In genomic region chr21:44012474-44013379, GRCh38 we compare ENCODE assay signal across 1 cellular context.
TF ChIP-seq lines count a peak whose summit lies in the region.

No MANE protein-coding gene starts in this region.

TF ChIP-seq in K562, 482 proteins besides CTCF, POLR2A, EP300 and RAD21 (continued from another document and continues in another):
- TF ChIP-seq, protein P1, sequence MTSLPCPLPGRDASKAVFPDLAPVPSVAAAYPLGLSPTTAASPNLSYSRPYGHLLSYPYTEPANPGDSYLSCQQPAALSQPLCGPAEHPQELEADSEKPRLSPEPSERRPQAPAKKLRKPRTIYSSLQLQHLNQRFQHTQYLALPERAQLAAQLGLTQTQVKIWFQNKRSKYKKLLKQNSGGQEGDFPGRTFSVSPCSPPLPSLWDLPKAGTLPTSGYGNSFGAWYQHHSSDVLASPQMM (CRISPR knock-in tag; IDR thresholded peaks at IDR 0.05) = no peak
- TF ChIP-seq SP2 (IDR thresholded peaks at IDR 0.05; ENCODE audit: extremely low read depth, low read depth, low read length, poor library complexity, severe bottlenecking) (no peak), ZMIZ1 (IDR thresholded peaks at IDR 0.05; ENCODE audit: low read depth in 2 of 2, low read length in 2 of 2) (peak in 1 of 2 experiments; percentile 58; a peak in 1 of 4 replicates), PREB (CRISPR knock-in tag; IDR thresholded peaks at IDR 0.05) (0 out of 2 replicates have a peak, but pooled peaks have one; percentile 89), MXI1 (IDR thresholded peaks at IDR 0.05; ENCODE audit: low read depth, low read length) (no peak), MTA2 (IDR thresholded peaks at IDR 0.05; ENCODE audit: low read depth) (peak; percentile 13; the same call in 1 of the 2 replicates), ZNF324 (CRISPR knock-in tag; IDR thresholded peaks at IDR 0.05) (no peak), ZBTB17 (CRISPR knock-in tag; IDR thresholded peaks at IDR 0.05) (no peak), HDAC6 (IDR thresholded peaks at IDR 0.05; ENCODE audit: low read depth, low read length) (no peak), ZNF12 (CRISPR knock-in tag; IDR thresholded peaks at IDR 0.05) (no peak), CEBPG (CRISPR knock-in tag; IDR thresholded peaks at IDR 0.05) (no peak), CEBPG (tag; conservative IDR thresholded peaks at IDR 0.05 in 1 of 2, IDR thresholded peaks at IDR 0.05 in 1 of 2) (no peak), BCL6 (CRISPR knock-in tag; IDR thresholded peaks at IDR 0.05) (no peak), KDM2B (CRISPR knock-in tag; IDR thresholded peaks at IDR 0.05) (no peak), MTA1 (IDR thresholded peaks at IDR 0.05; ENCODE audit: borderline replicate concordance) (no peak), KDM5B (IDR thresholded peaks at IDR 0.05; ENCODE audit: insufficient replicate concordance, low read depth, low read length) (peak; percentile 61), FOXJ3 (CRISPR knock-in tag; IDR thresholded peaks at IDR 0.05) (no peak), ARHGAP35 (IDR thresholded peaks at IDR 0.05; ENCODE audit: partially characterized antibody) (no peak), TCF7 (IDR thresholded peaks at IDR 0.05; ENCODE audit: borderline replicate concordance) (no peak), HMGN3 (IDR thresholded peaks at IDR 0.05; ENCODE audit: borderline replicate concordance, extremely low read depth, insufficient read length, low read depth, low read length) (peak; percentile 66), POLR2AphosphoS2 (IDR thresholded peaks at IDR 0.05; ENCODE audit: low read length) (no peak), SETDB1 (IDR thresholded peaks at IDR 0.05; ENCODE audit: low read length) (no peak), ZNF165 (CRISPR knock-in tag; IDR thresholded peaks at IDR 0.05; ENCODE audit: borderline replicate concordance) (no peak), NKRF (IDR thresholded peaks at IDR 0.05; ENCODE audit: borderline replicate concordance) (no peak; the same call in 1 of the 2 replicates), PTRF (tag; IDR thresholded peaks at IDR 0.05) (no peak), ZKSCAN8 (CRISPR knock-in tag; IDR thresholded peaks at IDR 0.05) (no peak), MBD2 (IDR thresholded peaks at IDR 0.05; ENCODE audit: borderline replicate concordance, low read depth) (no peak), ZNF217 (CRISPR knock-in tag; IDR thresholded peaks at IDR 0.05) (no peak), RBM25 (IDR thresholded peaks at IDR 0.05; ENCODE audit: low read depth, low read length, severe bottlenecking) (no peak), U2AF2 (optimal IDR thresholded peaks at IDR 0.05; ENCODE audit: low read depth, low read length) (no peak), MYBL2 (IDR thresholded peaks at IDR 0.05; ENCODE audit: low read depth) (no peak), MYBL2 (CRISPR knock-in tag; IDR thresholded peaks at IDR 0.05; ENCODE audit: borderline replicate concordance) (no peak), ZNF717 (CRISPR knock-in tag; IDR thresholded peaks at IDR 0.05) (no peak), GATA2 (CRISPR knock-in tag; IDR thresholded peaks at IDR 0.05) (no peak), SUPT5H (IDR thresholded peaks at IDR 0.05) (no peak), EP400 (IDR thresholded peaks at IDR 0.05) (peak; percentile 57; the same call in 1 of the 2 replicates), PBX2 (CRISPR knock-in tag; IDR thresholded peaks at IDR 0.05; ENCODE audit: low read depth) (no peak), PBX2 (tag; conservative IDR thresholded peaks at IDR 0.05; ENCODE audit: low read depth) (no peak), MAFF (IDR thresholded peaks at IDR 0.05; ENCODE audit: low read length) (no peak), CBX2 (IDR thresholded peaks at IDR 0.05; ENCODE audit: insufficient read depth, low read length, poor library complexity, severe bottlenecking) (no peak), SMARCE1 (IDR thresholded peaks at IDR 0.05) (no peak), C11orf30 (IDR thresholded peaks at IDR 0.05; ENCODE audit: low read depth) (no peak)
- TF ChIP-seq, protein P2, sequence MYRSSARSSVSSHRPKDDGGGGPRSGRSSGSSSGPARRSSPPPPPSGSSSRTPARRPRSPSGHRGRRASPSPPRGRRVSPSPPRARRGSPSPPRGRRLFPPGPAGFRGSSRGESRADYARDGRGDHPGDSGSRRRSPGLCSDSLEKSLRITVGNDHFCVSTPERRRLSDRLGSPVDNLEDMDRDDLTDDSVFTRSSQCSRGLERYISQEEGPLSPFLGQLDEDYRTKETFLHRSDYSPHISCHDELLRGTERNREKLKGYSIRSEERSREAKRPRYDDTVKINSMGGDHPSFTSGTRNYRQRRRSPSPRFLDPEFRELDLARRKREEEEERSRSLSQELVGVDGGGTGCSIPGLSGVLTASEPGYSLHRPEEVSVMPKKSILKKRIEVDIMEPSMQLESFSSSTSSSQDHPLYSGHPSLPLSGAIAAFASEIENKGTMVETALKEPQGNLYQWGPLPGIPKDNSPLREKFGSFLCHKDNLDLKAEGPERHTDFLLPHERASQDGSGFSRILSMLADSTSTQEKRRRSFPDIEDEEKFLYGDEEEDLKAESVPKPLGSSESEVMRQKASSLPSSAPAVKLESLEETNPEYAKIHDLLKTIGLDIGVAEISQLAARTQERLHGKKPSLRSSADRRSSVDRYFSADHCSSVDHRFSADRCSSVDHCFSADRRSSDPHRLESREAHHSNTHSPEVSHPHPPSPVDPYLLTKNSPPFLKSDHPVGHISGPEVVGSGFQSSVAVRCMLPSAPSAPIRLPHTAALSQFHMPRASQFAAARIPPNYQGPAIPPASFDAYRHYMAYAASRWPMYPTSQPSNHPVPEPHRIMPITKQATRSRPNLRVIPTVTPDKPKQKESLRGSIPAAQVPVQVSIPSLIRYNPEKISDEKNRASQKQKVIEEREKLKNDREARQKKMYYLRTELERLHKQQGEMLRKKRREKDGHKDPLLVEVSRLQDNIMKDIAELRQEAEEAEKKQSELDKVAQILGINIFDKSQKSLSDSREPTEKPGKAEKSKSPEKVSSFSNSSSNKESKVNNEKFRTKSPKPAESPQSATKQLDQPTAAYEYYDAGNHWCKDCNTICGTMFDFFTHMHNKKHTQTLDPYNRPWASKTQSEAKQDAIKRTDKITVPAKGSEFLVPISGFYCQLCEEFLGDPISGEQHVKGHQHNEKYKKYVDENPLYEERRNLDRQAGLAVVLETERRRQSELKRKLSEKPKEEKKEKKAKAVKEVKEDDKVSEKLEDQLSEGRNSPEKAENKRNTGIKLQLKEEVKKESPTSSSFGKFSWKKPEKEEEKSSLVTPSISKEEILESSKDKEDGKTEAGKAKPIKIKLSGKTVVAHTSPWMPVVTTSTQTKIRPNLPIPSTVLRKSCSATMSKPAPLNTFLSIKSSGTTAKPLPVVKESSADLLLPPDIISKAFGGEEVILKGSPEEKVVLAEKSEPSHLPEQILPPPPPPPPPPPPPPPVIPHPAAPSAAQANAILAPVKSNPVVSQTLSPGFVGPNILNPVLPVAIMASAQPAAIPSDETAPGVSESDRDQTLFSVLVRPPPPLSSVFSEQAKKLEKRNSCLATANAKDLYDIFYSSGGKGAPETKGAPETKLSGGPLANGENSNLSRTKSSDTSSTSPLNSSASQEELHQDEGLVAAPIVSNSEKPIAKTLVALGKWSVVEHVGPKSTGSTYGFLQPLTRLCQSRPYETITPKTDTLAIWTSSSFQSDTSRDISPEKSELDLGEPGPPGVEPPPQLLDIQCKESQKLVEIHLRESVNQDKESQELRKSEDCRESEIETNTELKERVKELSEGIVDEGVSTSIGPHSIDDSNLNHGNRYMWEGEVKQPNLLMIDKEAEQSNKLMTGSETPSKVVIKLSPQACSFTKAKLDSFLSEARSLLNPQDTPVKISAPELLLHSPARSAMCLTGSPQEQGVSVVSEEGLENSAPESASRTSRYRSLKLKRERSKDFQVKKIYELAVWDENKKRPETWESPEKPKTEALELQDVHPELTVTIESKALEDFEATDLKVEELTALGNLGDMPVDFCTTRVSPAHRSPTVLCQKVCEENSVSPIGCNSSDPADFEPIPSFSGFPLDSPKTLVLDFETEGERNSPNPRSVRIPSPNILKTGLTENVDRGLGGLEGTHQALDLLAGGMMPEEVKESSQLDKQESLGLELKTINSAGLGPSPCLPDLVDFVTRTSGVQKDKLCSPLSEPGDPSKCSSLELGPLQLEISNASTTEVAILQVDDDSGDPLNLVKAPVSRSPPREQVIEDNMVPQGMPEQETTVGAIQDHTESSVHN (IDR thresholded peaks at IDR 0.05; ENCODE audit: borderline replicate concordance in 1 of 2, low read depth in 1 of 2) = no peak
- TF ChIP-seq, protein P3, sequence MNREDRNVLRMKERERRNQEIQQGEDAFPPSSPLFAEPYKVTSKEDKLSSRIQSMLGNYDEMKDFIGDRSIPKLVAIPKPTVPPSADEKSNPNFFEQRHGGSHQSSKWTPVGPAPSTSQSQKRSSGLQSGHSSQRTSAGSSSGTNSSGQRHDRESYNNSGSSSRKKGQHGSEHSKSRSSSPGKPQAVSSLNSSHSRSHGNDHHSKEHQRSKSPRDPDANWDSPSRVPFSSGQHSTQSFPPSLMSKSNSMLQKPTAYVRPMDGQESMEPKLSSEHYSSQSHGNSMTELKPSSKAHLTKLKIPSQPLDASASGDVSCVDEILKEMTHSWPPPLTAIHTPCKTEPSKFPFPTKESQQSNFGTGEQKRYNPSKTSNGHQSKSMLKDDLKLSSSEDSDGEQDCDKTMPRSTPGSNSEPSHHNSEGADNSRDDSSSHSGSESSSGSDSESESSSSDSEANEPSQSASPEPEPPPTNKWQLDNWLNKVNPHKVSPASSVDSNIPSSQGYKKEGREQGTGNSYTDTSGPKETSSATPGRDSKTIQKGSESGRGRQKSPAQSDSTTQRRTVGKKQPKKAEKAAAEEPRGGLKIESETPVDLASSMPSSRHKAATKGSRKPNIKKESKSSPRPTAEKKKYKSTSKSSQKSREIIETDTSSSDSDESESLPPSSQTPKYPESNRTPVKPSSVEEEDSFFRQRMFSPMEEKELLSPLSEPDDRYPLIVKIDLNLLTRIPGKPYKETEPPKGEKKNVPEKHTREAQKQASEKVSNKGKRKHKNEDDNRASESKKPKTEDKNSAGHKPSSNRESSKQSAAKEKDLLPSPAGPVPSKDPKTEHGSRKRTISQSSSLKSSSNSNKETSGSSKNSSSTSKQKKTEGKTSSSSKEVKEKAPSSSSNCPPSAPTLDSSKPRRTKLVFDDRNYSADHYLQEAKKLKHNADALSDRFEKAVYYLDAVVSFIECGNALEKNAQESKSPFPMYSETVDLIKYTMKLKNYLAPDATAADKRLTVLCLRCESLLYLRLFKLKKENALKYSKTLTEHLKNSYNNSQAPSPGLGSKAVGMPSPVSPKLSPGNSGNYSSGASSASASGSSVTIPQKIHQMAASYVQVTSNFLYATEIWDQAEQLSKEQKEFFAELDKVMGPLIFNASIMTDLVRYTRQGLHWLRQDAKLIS (CRISPR knock-in tag; IDR thresholded peaks at IDR 0.05) = no peak
